Comparison of ENCODE assay signal across 10 cellular contexts in the genomic region with DNA sequence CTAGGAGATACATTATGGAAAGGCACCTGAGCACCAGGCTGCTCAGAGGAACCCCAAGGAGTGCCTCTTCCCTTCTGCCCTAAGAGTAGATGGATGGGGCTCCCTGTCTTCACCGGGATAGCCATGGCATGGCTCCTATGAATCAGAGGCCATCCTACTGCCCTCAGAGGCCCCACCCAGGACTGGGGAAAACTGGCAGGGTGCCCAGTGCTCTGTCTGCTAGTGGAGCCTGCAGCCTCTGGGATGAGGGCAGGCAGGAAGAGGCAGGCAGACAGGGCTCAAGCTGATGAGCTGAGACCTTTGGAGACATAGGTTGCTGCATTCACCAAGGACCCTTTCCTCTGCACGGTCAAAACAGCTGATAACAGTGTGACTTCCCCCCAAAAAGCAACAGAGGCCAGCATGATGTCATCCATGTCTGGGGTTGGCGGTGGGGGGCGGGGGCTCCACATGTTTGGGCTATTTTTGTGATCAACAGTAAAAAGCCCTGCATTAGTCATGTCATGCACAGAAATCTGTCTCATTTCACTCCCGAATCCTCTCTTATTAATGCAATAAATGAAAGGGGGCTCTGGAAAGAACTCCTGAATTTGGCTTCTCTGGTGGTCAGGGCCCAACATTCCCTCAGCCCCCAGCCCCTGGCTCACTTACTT.
A peak's percentile ranks its signal among the peaks of the same experiment; 100 is the strongest.
DNase-seq lines count a peak whose midpoint lies in the region; ATAC-seq and TF ChIP-seq lines count a peak whose summit lies in the region.
"Had no signal": no experiment of that assay in that cellular context is flagged by ENCODE, and none has a peak within 500 bp of the region (broad histone marks: within the 10 kb centered on the region; RNA-seq: fewer than 3 reads in every experiment).

No MANE protein-coding gene starts in this region.

- H3K4me3 ChIP-seq in cardiac muscle cell: no peak overlapping the region
- no peak overlapping the region for H3K4me3 ChIP-seq in vagina

- TF ChIP-seq CTCF in cardiac muscle cell (IDR thresholded peaks at IDR 0.05; ENCODE audit: low read depth, low read length): no peak
- TF ChIP-seq CTCF in foreskin keratinocyte (conservative IDR thresholded peaks at IDR 0.05): no peak
- no peak for TF ChIP-seq CTCF in vagina (IDR thresholded peaks at IDR 0.05)

- H3K27me3 ChIP-seq in cardiac muscle cell: no peaks in the 10 kb centered on the region
- no peaks in the 10 kb centered on the region for H3K27me3 ChIP-seq in foreskin keratinocyte
- H3K27me3 ChIP-seq in vagina: no peaks in the 10 kb centered on the region

- no peaks in the 10 kb centered on the region for H3K4me1 ChIP-seq in cardiac muscle cell (ENCODE audit: low read depth)
- H3K4me1 ChIP-seq in foreskin keratinocyte: no peaks in the 10 kb centered on the region
- no peaks in the 10 kb centered on the region for H3K4me1 ChIP-seq in vagina

- ATAC-seq in Right ventricle myocardium inferior: no peak
- peak; percentile 47 for ATAC-seq in foreskin keratinocyte
- ATAC-seq: stimulated activated naive CD8-positive, alpha-beta T cell treated with anti-CD3 and anti-CD28 coated beads, Interleukin-15, Interleukin-2, amounts not matched to agents 100 U/mL and 50 U/mL, for 24 hours had no signal

- H3K9me3 ChIP-seq in cardiac muscle cell (ENCODE audit: low read depth) (no peaks in the 10 kb centered on the region), vagina (no peaks in the 10 kb centered on the region)

- DNase-seq in cardiac muscle cell (ENCODE audit: low read depth in 1 of 2, low spot score in 1 of 2): peak; percentile 4 to 63
- no peak for DNase-seq in Right ventricle myocardium inferior (ENCODE audit: missing footprints)
- DNase-seq in SW480 (ENCODE audit: low spot score): peak; percentile 45
- DNase-seq in foreskin keratinocyte: peak in 1 of 2 donors; percentile 8
- peak; percentile 76 to 84 for DNase-seq in vagina (ENCODE audit: extremely low spot score in 2 of 2)
- DNase-seq in NCI-H748 treated with DMSO at 0.1 percent for 48 hours (lab: John Stamatoyannopoulos, UW): no peak
- DNase-seq in NCI-H82 treated with DMSO at 0.1 percent for 48 hours (lab: John Stamatoyannopoulos, UW; ENCODE audit: unreplicated experiment): no peak
- no peak for DNase-seq in midbrain (lab: John Stamatoyannopoulos, UW)
- DNase-seq: activated naive CD4-positive, alpha-beta T cell; stimulated activated naive CD8-positive, alpha-beta T cell treated with anti-CD3 and anti-CD28 coated beads, Interleukin-15, Interleukin-2, amounts not matched to agents 100 U/mL and 50 U/mL, for 24 hours had no signal

- H3K27ac ChIP-seq in cardiac muscle cell (no peak overlapping the region), foreskin keratinocyte (no peak overlapping the region), vagina (no peak overlapping the region)

- no peak for TF ChIP-seq POLR2A in vagina (IDR thresholded peaks at IDR 0.05)

- H3K36me3 ChIP-seq in cardiac muscle cell (no peaks in the 10 kb centered on the region), vagina (no peaks in the 10 kb centered on the region)

- intact Hi-C loops in Right ventricle myocardium inferior (cut with DNase I) (no loop called here), vagina (cut with DNase I) (no loop called here)

Comparison
In these comparisons a context has a peak if more than half of its experiments do, and no peak if none do; other contexts are left out.
1. DNase-seq: peak in cardiac muscle cell (2 of 2), SW480 (single experiment) and vagina (2 of 2); none in Right ventricle myocardium inferior (single experiment), NCI-H748 treated with DMSO at 0.1 percent for 48 hours (single experiment), NCI-H82 treated with DMSO at 0.1 percent for 48 hours (single experiment) and midbrain (single experiment).